20 cellular contexts compared by ENCODE assay signal in genomic region chr20:37552415-37552814, GRCh38. TPM values are rescaled to one million over a fixed set of nuclear protein-coding genes. Genes with fewer than 3 reads are reported as not detected.
A peak's percentile ranks its signal among the peaks of the same experiment; 100 is the strongest.
DNase-seq lines count a peak whose midpoint lies in the region; ATAC-seq, FAIRE-seq and TF ChIP-seq lines count a peak whose summit lies in the region.
"Had no signal": no experiment of that assay in that cellular context is flagged by ENCODE, and none has a peak within 500 bp of the region (broad histone marks: within the 10 kb centered on the region; RNA-seq: fewer than 3 reads in every experiment).

No MANE protein-coding gene starts in this region.

- WGBS in GM23248 (ENCODE audit: low coverage in 1 of 2, low lambda C conversion rate in 2 of 2, missing lambda C conversion rate in 2 of 2), 2 experiments: 4 to 8% methylated on average over 1 of the region's 1 CpG
- WGBS in H1 (ENCODE audit: extremely low coverage in 1 of 2, insufficient coverage in 1 of 2, insufficient read length in 1 of 2, insufficient replicate concordance in 2 of 2, low coverage in 1 of 2, low lambda C conversion rate in 2 of 2, missing lambda C conversion rate in 1 of 2), 2 experiments: 91% methylated on average over 1 of the region's 1 CpG; no CpG with 5 or more reads in 1 of the 2 experiments

- no peaks in the 10 kb centered on the region for H3K79me1 ChIP-seq in H1 (ENCODE audit: low read depth, low read length)

- no peaks in the 10 kb centered on the region; the same call in 1 of the 2 replicates for H3K23me2 ChIP-seq in H1 (ENCODE audit: low read depth, low read length)

- H4K20me1 ChIP-seq in GM23248 (ENCODE audit: insufficient read depth) (no peaks in the 10 kb centered on the region), PC-3 (ENCODE audit: low read length) (no peaks in the 10 kb centered on the region), H1 (replicated peaks in 1 of 2; ENCODE audit: control insufficient read depth in 1 of 2, insufficient read depth in 2 of 2, low read length in 2 of 2) (no peaks in the 10 kb centered on the region)

- BruUV-seq in PC-3 (replicated peaks; lab: Mats Ljungman, UMichigan): no TSS peak

- DNase-seq in GM23248 (peak; percentile 46), PC-3 (peak; percentile 28), H1 (ENCODE audit: low read depth in 1 of 2, low spot score in 2 of 2) (no peak), putamen (ENCODE audit: low spot score) (peak; percentile 41), GM19240 (ENCODE audit: insufficient read length, low spot score) (no peak), 8988T (no peak), omental fat pad (ENCODE audit: low spot score) (no peak)
- DNase-seq: activated CD4-positive, alpha-beta T cell treated with anti-CD3 and anti-CD28 coated beads, Interleukin-2, amount 10 ng/mL, durations not matched to agents 24 days and 14 days; activated naive CD4-positive, alpha-beta T cell treated with anti-CD3 and anti-CD28 coated beads, Interleukin-2, amount 10 ng/mL, durations not matched to agents 7 days and 5 days; activated T-cell treated with anti-CD3 and anti-CD28 coated beads for 4 hours; C1 segment of cervical spinal cord; heart left ventricle; MV-4-11; NCI-H2029; stimulated activated naive CD4-positive, alpha-beta T cell; tibial artery had no signal

- no peak overlapping the region for H4K91ac ChIP-seq in H1 (replicated peaks; ENCODE audit: insufficient read length, low read length)

- no peak overlapping the region for H3K14ac ChIP-seq in H1 (ENCODE audit: insufficient read length)

- H3K4me1 ChIP-seq in GM23248 (ENCODE audit: insufficient read depth) (no peaks in the 10 kb centered on the region), PC-3 (ENCODE audit: insufficient read depth, low read length) (no peaks in the 10 kb centered on the region), H1 (replicated peaks in 1 of 4; ENCODE audit: control insufficient read depth in 3 of 4, insufficient read depth in 4 of 4, low read length in 3 of 4) (no peaks in the 10 kb centered on the region)
- H3K4me1 ChIP-seq: heart left ventricle, tibial artery had no signal

- in situ Hi-C loops in GM23248 (cut with MboI): no loop called here

- ATAC-seq in PC-3 (peak; percentile 70; the same call in 1 of the 2 replicates), omental fat pad (ENCODE audit: low FRiP score) (no peak)
- ATAC-seq: heart left ventricle, HepG2, SK-N-SH treated with all-trans-retinoic acid at 6 μM for 48 hours had no signal

- no peak overlapping the region for H3K18ac ChIP-seq in H1 (ENCODE audit: extremely low read depth, low read length)

- intact Hi-C loops in PC-3 (cut with micrococcal nuclease): no loop called here

- H3K4me3 ChIP-seq in GM23248: no peak overlapping the region
- no peak overlapping the region for H3K4me3 ChIP-seq in PC-3 (ENCODE audit: low read length)
- H3K4me3 ChIP-seq in H1 (ENCODE audit: extremely low read depth in 1 of 4, insufficient read depth in 2 of 4, low read depth in 3 of 4, low read length in 4 of 4): no peak overlapping the region
- H3K4me3 ChIP-seq: heart left ventricle, tibial artery had no signal

- TF ChIP-seq RAD21 in H1 (IDR thresholded peaks at IDR 0.05 in 1 of 2, conservative IDR thresholded peaks at IDR 0.05 in 1 of 2; ENCODE audit: low read depth in 2 of 2, low read length in 2 of 2): no peak

- H3F3A ChIP-seq in GM23248 (ENCODE audit: insufficient read depth): 0 out of 2 replicates have a peak, but pooled peaks cover 9% of the 10 kb centered on the region
- H3F3A ChIP-seq in PC-3 (ENCODE audit: low read length, unreplicated experiment): no peaks in the 10 kb centered on the region

- no peak overlapping the region for H2AK5ac ChIP-seq in H1 (ENCODE audit: low read depth, low read length)

- H3K4me2 ChIP-seq in GM23248 (ENCODE audit: unreplicated experiment) (no peak overlapping the region), PC-3 (ENCODE audit: low read length) (no peak overlapping the region), H1 (ENCODE audit: insufficient read depth in 1 of 2, low read depth in 2 of 2, low read length in 2 of 2) (no peak overlapping the region)

- H2BK5ac ChIP-seq in H1 (ENCODE audit: low read depth, low read length): no peak overlapping the region

- no peak for TF ChIP-seq POLR2A in H1 (IDR thresholded peaks at IDR 0.05; ENCODE audit: control extremely low read depth in 1 of 2, low read depth in 2 of 2, low read length in 2 of 2)

- no peaks in the 10 kb centered on the region for H3K79me2 ChIP-seq in GM23248 (ENCODE audit: insufficient read depth)
- no peaks in the 10 kb centered on the region for H3K79me2 ChIP-seq in PC-3 (ENCODE audit: low read length)
- H3K79me2 ChIP-seq in H1 (ENCODE audit: control insufficient read depth in 1 of 2, insufficient read depth in 2 of 2, low read length in 2 of 2): no peaks in the 10 kb centered on the region

- H3K56ac ChIP-seq in H1 (replicated peaks; ENCODE audit: insufficient read length, low read depth, low read length): no peak overlapping the region

- H3K23ac ChIP-seq in H1 (ENCODE audit: insufficient read length): no peak overlapping the region

- H4K5ac ChIP-seq in H1 (ENCODE audit: insufficient read length, low read depth, low read length): no peak overlapping the region

- H3K27me3 ChIP-seq in GM23248 (replicated peaks; ENCODE audit: insufficient read depth): peaks cover 17% of the 10 kb centered on the region; the same call in 1 of the 2 replicates
- H3K27me3 ChIP-seq in PC-3 (ENCODE audit: low read length): no peaks in the 10 kb centered on the region
- H3K27me3 ChIP-seq in H1 (replicated peaks in 1 of 4; ENCODE audit: control insufficient read depth in 3 of 4, extremely low read depth in 1 of 4, insufficient read depth in 3 of 4, low read length in 3 of 4): no peaks in the 10 kb centered on the region

- no peak for TF ChIP-seq EP300 in H1 (IDR thresholded peaks at IDR 0.05; ENCODE audit: borderline replicate concordance in 1 of 2, low read depth in 2 of 2, low read length in 2 of 2)

- H3K9me3 ChIP-seq in GM23248 (ENCODE audit: low read depth) (no peaks in the 10 kb centered on the region), PC-3 (ENCODE audit: low read length) (no peaks in the 10 kb centered on the region), H1 (ENCODE audit: insufficient read depth in 2 of 2, low read depth in 1 of 2, low read length in 1 of 2) (no peaks in the 10 kb centered on the region)
- H3K9me3 ChIP-seq: tibial artery had no signal

- H2AFZ ChIP-seq in GM23248 (no peak overlapping the region), PC-3 (ENCODE audit: low read length) (no peak overlapping the region), H1 (ENCODE audit: low read length) (no peak overlapping the region)

- H3K9ac ChIP-seq in GM23248 (no peak overlapping the region), PC-3 (ENCODE audit: low read length) (no peak overlapping the region), H1 (replicated peaks in 1 of 4; ENCODE audit: extremely low read depth in 1 of 4, low read depth in 3 of 4, low read length in 3 of 4) (no peak overlapping the region)

- H2BK20ac ChIP-seq in H1 (ENCODE audit: low read length): no peak overlapping the region

- CTCF ChIA-PET in PC-3 (lab: Charles Lee): no interaction called here
- CTCF ChIA-PET in H1 (lab: Charles Lee; ENCODE audit: partially characterized antibody): no interaction called here

- FAIRE-seq in H1 (lab: Jason Lieb, UNC): no peak
- FAIRE-seq: HepG2 had no signal

- H4K8ac ChIP-seq in H1 (ENCODE audit: extremely low read depth, insufficient read depth, low read length): no peak overlapping the region

- H3K36me3 ChIP-seq in GM23248 (ENCODE audit: low read depth) (no peaks in the 10 kb centered on the region), PC-3 (ENCODE audit: low read depth, low read length) (no peaks in the 10 kb centered on the region), H1 (ENCODE audit: control insufficient read depth in 2 of 4, insufficient read depth in 4 of 4, low read length in 3 of 4) (no peaks in the 10 kb centered on the region)
- H3K36me3 ChIP-seq: heart left ventricle, tibial artery had no signal

- H2BK12ac ChIP-seq in H1 (ENCODE audit: low read depth, low read length): no peak overlapping the region

- H3K27ac ChIP-seq in GM23248: no peak overlapping the region
- no peak overlapping the region for H3K27ac ChIP-seq in PC-3 (ENCODE audit: low read length)
- H3K27ac ChIP-seq in H1 (ENCODE audit: low read depth, low read length): no peak overlapping the region
- H3K27ac ChIP-seq: heart left ventricle, tibial artery had no signal

- H2BK15ac ChIP-seq in H1 (ENCODE audit: low read length): no peak overlapping the region

- POLR2A ChIA-PET in PC-3 (lab: Charles Lee; ENCODE audit: unreplicated experiment): interaction anchor here (0.6 kb wide), 1 partner anchor 286 kb away, joined by 8 read pairs; no protein-coding TSS in a partner anchor
- POLR2A ChIA-PET in H1 (lab: Charles Lee; ENCODE audit: partially characterized antibody): no interaction called here

- no peak overlapping the region for H3K4ac ChIP-seq in H1 (replicated peaks; ENCODE audit: insufficient read length, low read depth, low read length)

- H3K9me2 ChIP-seq in GM23248 (ENCODE audit: insufficient read depth) (no peaks in the 10 kb centered on the region), PC-3 (replicated peaks; ENCODE audit: low read length) (no peaks in the 10 kb centered on the region)

- TF ChIP-seq CTCF in PC-3 (conservative IDR thresholded peaks at IDR 0.05; ENCODE audit: low read depth, low read length) (no peak), H1 (IDR thresholded peaks at IDR 0.05; ENCODE audit: control extremely low read depth in 1 of 3, insufficient read depth in 1 of 3, low read depth in 1 of 3, low read length in 3 of 3) (no peak), omental fat pad (IDR thresholded peaks at IDR 0.05) (no peak)

- no peak overlapping the region for H2BK120ac ChIP-seq in H1 (replicated peaks; ENCODE audit: low read depth, low read length)

RNA-seq across cellular contexts. Expression of gene BLCAP, which starts 24.7 kb away (rescaled TPM):
- 80.0 and 83.7 TPM in 2 replicates for total RNA-seq in GM23248 (2014; rRNA removed; shearing (Covaris generic))
- 97.5 and 100 TPM in 2 replicates for polyA plus RNA-seq in GM23248 (2016; fragmentation: Nextera tagmentation; extraction: Ambion mirVana)
- 100 and 120 TPM in 2 replicates for total RNA-seq in PC-3 (2014; rRNA removed)
- total RNA-seq in H1 (2021; fragmentation: NEBNext Ultra II Directional; extraction: Animal tissue kit (Norgen Biotek cat#: 25700)): 51.1 and 60.3 TPM in 2 replicates
- 69.2 and 72.2 TPM in 2 replicates for polyA plus RNA-seq in H1 (2011; rRNA removed)
- polyA plus RNA-seq in H1 (2011; cell fraction: cytosol; rRNA removed): 68.8 TPM
- polyA plus RNA-seq in H1 (2011; cell fraction: nucleus; rRNA removed): 57.1 TPM
- 39.7 to 48.2 TPM (median 45.8 TPM) in 4 replicates for polyA plus RNA-seq in H1 (2012, experiment 1 of 2)
- 36.4 TPM for polyA plus RNA-seq in H1 (2012, experiment 2 of 2)
- polyA plus RNA-seq in H1 (2013, experiment 1 of 2): 48.3 TPM
- 52.3 TPM for polyA plus RNA-seq in H1 (2013, experiment 2 of 2)
- polyA minus RNA-seq in H1 (2011; rRNA and poly(A)+ RNA removed): 48.7 and 61.2 TPM in 2 replicates
- 29.9 TPM for polyA minus RNA-seq in H1 (2011; cell fraction: cytosol; rRNA and poly(A)+ RNA removed)
- 46.8 TPM for polyA minus RNA-seq in H1 (2011; cell fraction: nucleus; rRNA and poly(A)+ RNA removed)
- total RNA-seq in omental fat pad: 100 to 1,000 TPM in 2 of 4 donors, 10 to 100 TPM in 2; 58.6 to 197 (median 82.1) TPM

RNA-seq across cellular contexts. Expression of gene NNAT, which starts 31.4 kb away (rescaled TPM):
- not detected in 2 replicates for total RNA-seq in GM23248 (2014; rRNA removed; shearing (Covaris generic))
- polyA plus RNA-seq in GM23248 (2016; fragmentation: Nextera tagmentation; extraction: Ambion mirVana) (0.32 and 0.90 TPM in 2 replicates), H1 (2011; rRNA removed) (175 and 184 TPM in 2 replicates)
- total RNA-seq in PC-3 (2014; rRNA removed) (not detected in 2 replicates), omental fat pad (10 to 100 TPM in 3 of 4 donors, 1 to 10 TPM in 1; 7.4 to 44.4 (median 23.2) TPM)
- 66.8 and 71.5 TPM in 2 replicates for total RNA-seq in H1 (2021; fragmentation: NEBNext Ultra II Directional; extraction: Animal tissue kit (Norgen Biotek cat#: 25700))
- polyA plus RNA-seq in H1 (2011; cell fraction: cytosol; rRNA removed): 189 TPM
- 108 TPM for polyA plus RNA-seq in H1 (2011; cell fraction: nucleus; rRNA removed)
- polyA plus RNA-seq in H1 (2012, experiment 1 of 2): 95.7 to 129 TPM (median 122 TPM) in 4 replicates
- polyA plus RNA-seq in H1 (2012, experiment 2 of 2): 151 TPM
- polyA plus RNA-seq in H1 (2013, experiment 1 of 2): 60.7 TPM
- 75.9 TPM for polyA plus RNA-seq in H1 (2013, experiment 2 of 2)
- polyA minus RNA-seq in H1 (2011; rRNA and poly(A)+ RNA removed): 52.9 and 63.8 TPM in 2 replicates
- 35.2 TPM for polyA minus RNA-seq in H1 (2011; cell fraction: cytosol; rRNA and poly(A)+ RNA removed)
- 29.1 TPM for polyA minus RNA-seq in H1 (2011; cell fraction: nucleus; rRNA and poly(A)+ RNA removed)
- total RNA-seq: HepG2, NCI-H460, pulmonary artery endothelial cell had no signal
- polyA plus RNA-seq: HepG2 had no signal

Comparison
In these comparisons a context has a peak if more than half of its experiments do, and no peak if none do; other contexts are left out.
1. DNase-seq: peak in GM23248 (single experiment), PC-3 (single experiment) and putamen (single experiment); none in H1 (0 of 2), GM19240 (single experiment), 8988T (single experiment) and omental fat pad (single experiment).